ENCODE assay signal across 10 cellular contexts in the genomic region with DNA sequence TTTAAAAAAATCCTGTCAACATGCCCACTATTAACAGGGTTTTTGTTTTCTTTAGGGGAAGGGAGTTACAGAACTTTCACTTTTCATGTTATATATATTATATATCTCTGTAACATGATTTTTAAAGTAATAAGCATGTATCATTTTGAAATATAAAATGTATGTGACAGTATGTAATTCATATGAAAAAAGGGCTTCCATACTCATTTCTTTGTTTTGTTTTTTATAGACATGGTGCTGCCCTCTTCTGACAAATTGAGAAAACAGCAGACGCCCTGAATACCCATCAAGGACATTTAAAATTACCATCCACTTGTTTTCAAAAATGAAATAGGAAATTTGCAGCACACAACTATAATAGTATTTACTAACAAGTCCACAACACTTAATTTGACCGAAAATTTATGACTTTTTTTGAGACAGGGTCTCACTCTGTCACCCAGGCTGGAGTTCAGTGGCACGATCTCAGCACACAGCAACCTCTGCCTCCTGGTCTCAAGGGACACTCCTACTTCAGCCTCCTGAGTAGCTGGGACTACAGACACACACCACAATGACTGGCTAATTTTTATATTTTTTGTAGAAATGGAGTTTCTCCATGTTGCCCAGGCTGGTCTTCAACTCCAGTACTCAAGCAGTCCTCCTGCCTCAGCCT. TPM values are rescaled to one million over a fixed set of nuclear protein-coding genes. Genes with fewer than 3 reads are reported as not detected.
A peak's percentile ranks its signal among the peaks of the same experiment; 100 is the strongest.
DNase-seq lines count a peak whose midpoint lies in the region; ATAC-seq and TF ChIP-seq lines count a peak whose summit lies in the region.
"Had no signal": no experiment of that assay in that cellular context is flagged by ENCODE, and none has a peak within 500 bp of the region (broad histone marks: within the 10 kb centered on the region; RNA-seq: fewer than 3 reads in every experiment).

No MANE protein-coding gene starts in this region.

- H3K27me3 Mint-ChIP-seq in natural killer cell (ENCODE audit: low read depth in 2 of 2): no peaks in the 10 kb centered on the region
- H3K27me3 Mint-ChIP-seq in natural killer cell treated with Interleukin-12 subunit alpha and Interleukin-12 subunit beta and Interleukin-15 and Interleukin-18, amount 100 ng/mL, for 72 hours: no peaks in the 10 kb centered on the region
- H3K27me3 Mint-ChIP-seq: central memory CD8-positive, alpha-beta T cell had no signal

- peaks cover 0 to 7% of the 10 kb centered on the region in 2 donors for H3K4me1 Mint-ChIP-seq in natural killer cell
- H3K4me1 Mint-ChIP-seq in natural killer cell treated with Interleukin-12 subunit alpha and Interleukin-12 subunit beta and Interleukin-15 and Interleukin-18, amount 100 ng/mL, for 72 hours (ENCODE audit: low read depth in 2 of 2): peaks cover 0 to 3% of the 10 kb centered on the region in 2 donors

- 40 to 41% methylated on average over 3 of the region's 3 CpGs for WGBS in lung, 2 donors

- peaks cover 4% of the 10 kb centered on the region in 2 donors for H3K36me3 ChIP-seq in lung (ENCODE audit: control insufficient read depth in 2 of 2, insufficient read depth in 2 of 2, low read length in 2 of 2)

- no peaks in the 10 kb centered on the region for H3K27me3 ChIP-seq in lung (ENCODE audit: control insufficient read depth, insufficient read depth)

- no peak overlapping the region for H3K27ac Mint-ChIP-seq in natural killer cell
- no peak overlapping the region for H3K27ac Mint-ChIP-seq in natural killer cell treated with Interleukin-12 subunit alpha and Interleukin-12 subunit beta and Interleukin-15 and Interleukin-18, amount 100 ng/mL, for 72 hours
- H3K27ac Mint-ChIP-seq: stimulated activated naive B cell treated with anti-CD40 and anti-IgM and Interleukin-4, amounts not matched to agents 10 μg/mL and 1 μg/mL and 100 μg/mL, for 72 hours had no signal

- ATAC-seq in natural killer cell (peak; percentile 40 to 52 (median 48)), lung (ENCODE audit: insufficient read depth, low FRiP score) (no peak), GM21526 (IDR thresholded peaks at IDR 0.05; ENCODE audit: low FRiP score, unreplicated experiment) (no peak), HG03196 (IDR thresholded peaks at IDR 0.05; ENCODE audit: unreplicated experiment) (no peak)
- no peak for ATAC-seq in natural killer cell treated with Interleukin-12 subunit alpha and Interleukin-12 subunit beta and Interleukin-15 and Interleukin-18, amount 100 ng/mL, for 72 hours

- peaks cover 0 to 9% of the 10 kb centered on the region in 2 donors for H3K4me1 ChIP-seq in lung (ENCODE audit: control insufficient read depth in 2 of 2, insufficient read depth in 2 of 2, low read length in 2 of 2)

- peak; percentile 64 for TF ChIP-seq CTCF in natural killer cell (IDR thresholded peaks at IDR 0.05)
- peak; percentile 34 for TF ChIP-seq CTCF in lung (IDR thresholded peaks at IDR 0.05; ENCODE audit: control extremely low read depth, extremely low read depth)

- H3K36me3 Mint-ChIP-seq in natural killer cell: no peaks in the 10 kb centered on the region
- H3K36me3 Mint-ChIP-seq in natural killer cell treated with Interleukin-12 subunit alpha and Interleukin-12 subunit beta and Interleukin-15 and Interleukin-18, amount 100 ng/mL, for 72 hours: no peaks in the 10 kb centered on the region

- no peak overlapping the region for H3K4me3 ChIP-seq in lung

- no peaks in the 10 kb centered on the region for H3K9me3 Mint-ChIP-seq in natural killer cell
- no peaks in the 10 kb centered on the region for H3K9me3 Mint-ChIP-seq in natural killer cell treated with Interleukin-12 subunit alpha and Interleukin-12 subunit beta and Interleukin-15 and Interleukin-18, amount 100 ng/mL, for 72 hours
- H3K9me3 Mint-ChIP-seq: central memory CD8-positive, alpha-beta T cell; stimulated activated naive B cell treated with anti-CD40 and anti-IgM and Interleukin-4, amounts not matched to agents 10 μg/mL and 1 μg/mL and 100 μg/mL, for 72 hours had no signal

- no peak overlapping the region for H3K27ac ChIP-seq in lung (ENCODE audit: low read depth in 1 of 2, low read length in 1 of 2)

- no peak for DNase-seq in natural killer cell
- DNase-seq in natural killer cell treated with Interleukin-12 subunit alpha and Interleukin-12 subunit beta and Interleukin-15 and Interleukin-18, amount 100 ng/mL, for 72 hours (ENCODE audit: low spot score): no peak
- DNase-seq in NCI-H1092 treated with DMSO at 0.1 percent for 48 hours (lab: John Stamatoyannopoulos, UW): peak; percentile 36
- peak; percentile 12 for DNase-seq in central memory CD4-positive, alpha-beta T cell
- DNase-seq in lung (ENCODE audit: low spot score): no peak
- no peak for DNase-seq in T-helper 9 cell
- DNase-seq: stimulated activated naive B cell treated with anti-CD40 and anti-IgM and Interleukin-4, amounts not matched to agents 10 μg/mL and 1 μg/mL and 100 μg/mL, for 72 hours had no signal

- H3K4me3 Mint-ChIP-seq in natural killer cell: no peak overlapping the region
- no peak overlapping the region for H3K4me3 Mint-ChIP-seq in natural killer cell treated with Interleukin-12 subunit alpha and Interleukin-12 subunit beta and Interleukin-15 and Interleukin-18, amount 100 ng/mL, for 72 hours
- H3K4me3 Mint-ChIP-seq: central memory CD8-positive, alpha-beta T cell; stimulated activated naive B cell treated with anti-CD40 and anti-IgM and Interleukin-4, amounts not matched to agents 10 μg/mL and 1 μg/mL and 100 μg/mL, for 72 hours had no signal

- no peaks in the 10 kb centered on the region for H3K9me3 ChIP-seq in lung (ENCODE audit: control insufficient read depth in 2 of 2, insufficient read depth in 1 of 2, low read length in 1 of 2)

- intact Hi-C loops in natural killer cell (cut with micrococcal nuclease): loop anchor here (1.0 to 5.0 kb wide), 2 partner anchors 171 to 204 kb away; no protein-coding TSS in a partner anchor

RNA-seq across cellular contexts. Expression of gene CFDP1, which starts 30.4 kb away (rescaled TPM):
- 10 to 100 TPM; 32.2 to 38.8 (median 32.3) TPM for total RNA-seq in natural killer cell
- total RNA-seq in natural killer cell treated with Interleukin-12 subunit alpha and Interleukin-12 subunit beta and Interleukin-15 and Interleukin-18, amount 100 ng/mL, for 72 hours: 10 to 100 TPM; 29.1 to 49.5 TPM
- 100 to 1,000 TPM in 1 of 2 donors, 10 to 100 TPM in 1; 44.8 to 105 TPM for total RNA-seq in lung
- polyA plus RNA-seq in lung: 10 to 100 TPM; 62.1 to 66.1 TPM

Comparison
In these comparisons a context has a peak if more than half of its experiments do, and no peak if none do; other contexts are left out.
1. ATAC-seq: peak in natural killer cell (3 of 3); none in natural killer cell treated with Interleukin-12 subunit alpha and Interleukin-12 subunit beta and Interleukin-15 and Interleukin-18, amount 100 ng/mL, for 72 hours (0 of 2), lung (single experiment), GM21526 (single experiment) and HG03196 (single experiment).
2. DNase-seq: peak in NCI-H1092 treated with DMSO at 0.1 percent for 48 hours (single experiment) and central memory CD4-positive, alpha-beta T cell (single experiment); none in natural killer cell (single experiment), natural killer cell treated with Interleukin-12 subunit alpha and Interleukin-12 subunit beta and Interleukin-15 and Interleukin-18, amount 100 ng/mL, for 72 hours (single experiment), lung (single experiment) and T-helper 9 cell (single experiment).